Comparison of ENCODE assay signal across 8 cellular contexts in genomic region chr15:29103825-29104565, GRCh38.
DNase-seq lines count a peak whose midpoint lies in the region; ATAC-seq lines count a peak whose summit lies in the region.

No MANE protein-coding gene starts in this region.

- ATAC-seq in HG03442 (IDR thresholded peaks at IDR 0.05; ENCODE audit: unreplicated experiment): peak; percentile 42

- DNase-seq in ELF-1 (ENCODE audit: low read depth, low spot score): peak; percentile 94
- DNase-seq in activated CD4-positive, alpha-beta T cell treated with anti-CD3 and anti-CD28 coated beads for 1 hour: peak; percentile 19
- peak; percentile 71 for DNase-seq in cerebellar cortex (ENCODE audit: low spot score)
- DNase-seq in left kidney (ENCODE audit: low read depth, low spot score): peak; percentile 95
- peak; percentile 58 for DNase-seq in stimulated activated CD4-positive, alpha-beta T cell treated with anti-CD3 and anti-CD28 coated beads, Interleukin-4, amount 100 ng/mL, for 24 hours
- DNase-seq in NCI-H1694 (lab: John Stamatoyannopoulos, UW): no peak
- DNase-seq in SK-N-DZ (ENCODE audit: low spot score): no peak

Comparison
In these comparisons a context has a peak if more than half of its experiments do, and no peak if none do; other contexts are left out.
1. DNase-seq: peak in ELF-1 (single experiment), activated CD4-positive, alpha-beta T cell treated with anti-CD3 and anti-CD28 coated beads for 1 hour (single experiment), cerebellar cortex (single experiment), left kidney (single experiment) and stimulated activated CD4-positive, alpha-beta T cell treated with anti-CD3 and anti-CD28 coated beads, Interleukin-4, amount 100 ng/mL, for 24 hours (single experiment); none in NCI-H1694 (single experiment) and SK-N-DZ (single experiment).